In the genomic region with DNA sequence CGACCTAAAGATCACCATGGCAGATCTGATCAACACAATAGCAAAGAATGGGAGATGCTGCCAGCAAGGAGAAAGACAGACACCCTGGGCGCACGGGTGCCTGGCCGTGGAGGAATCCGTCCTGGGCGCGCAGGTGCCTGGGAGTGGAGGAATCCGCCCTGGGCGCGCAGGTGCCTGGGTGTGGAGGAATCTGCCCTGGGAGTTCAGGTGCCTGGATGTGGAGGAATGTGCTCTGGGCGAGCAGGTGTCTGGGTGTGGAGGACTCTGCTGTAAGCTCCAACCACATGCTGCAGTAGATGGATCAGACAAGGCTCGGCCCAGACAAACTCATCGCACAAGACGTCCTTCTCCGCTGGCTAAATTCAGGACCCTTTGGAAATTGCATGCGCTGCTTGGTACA, we compare ENCODE assay signal across 27 cellular contexts.
A peak's percentile ranks its signal among the peaks of the same experiment; 100 is the strongest.
DNase-seq lines count a peak whose midpoint lies in the region; ATAC-seq, FAIRE-seq and TF ChIP-seq lines count a peak whose summit lies in the region.
"Had no signal": no experiment of that assay in that cellular context is flagged by ENCODE, and none has a peak within 500 bp of the region (broad histone marks: within the 10 kb centered on the region; RNA-seq: fewer than 3 reads in every experiment).

No MANE protein-coding gene starts in this region.

- ATAC-seq in foreskin keratinocyte, result peak; percentile 73
- ATAC-seq in upper lobe of right lung, result peak; percentile 14
- no peak for ATAC-seq in HG03571 (IDR thresholded peaks at IDR 0.05; ENCODE audit: unreplicated experiment)
- ATAC-seq: GM12878 had no signal

- 88% methylated on average over 16 of the region's 16 CpGs for WGBS in esophagus muscularis mucosa
- whole genome bisulfite sequencing in small intestine, 3 donors, result 21 to 85% (median 40%) methylated on average over 16 of the region's 16 CpGs
- 92% methylated on average over 16 of the region's 16 CpGs for WGBS in prostate gland

- H3K36me3 ChIP-seq in esophagus muscularis mucosa (no peaks in the 10 kb centered on the region), small intestine (ENCODE audit: control insufficient read depth in 2 of 2, insufficient read depth in 2 of 2, low read length in 2 of 2) (no peaks in the 10 kb centered on the region), upper lobe of right lung (no peaks in the 10 kb centered on the region), prostate gland (no peaks in the 10 kb centered on the region)
- H3K36me3 ChIP-seq: BE2C, BLaER1 had no signal

- DNase-seq in esophagus muscularis mucosa (ENCODE audit: extremely low spot score), result peak; percentile 60
- DNase-seq in foreskin keratinocyte, result peak in 1 of 2 donors; percentile 24
- peak; percentile 89 for DNase-seq in small intestine
- no peak for DNase-seq in upper lobe of right lung
- DNase-seq in amniotic stem cell (lab: John Stamatoyannopoulos, UW), result no peak
- DNase-seq in prostate gland (ENCODE audit: low spot score), result no peak
- DNase-seq: 8988T; ACHN; BE2C; C1 segment of cervical spinal cord; CD4-positive, alpha-beta memory T cell; CD4-positive, CD25-positive, alpha-beta regulatory T cell; CD8-positive, alpha-beta memory T cell; COR-L47; DMS 273 treated with DMSO at 0.1 percent for 48 hours; DMS153; DMS53; DMS79; DND-41; EL; GDM1 had no signal

- no peak for TF ChIP-seq EP300 in esophagus muscularis mucosa (IDR thresholded peaks at IDR 0.05)

- FAIRE-seq in small intestine (lab: Jason Lieb, UNC), result no peak
- FAIRE-seq: A204.1, GM12878, GM12892, GM18507 had no signal

- no peaks in the 10 kb centered on the region for H3K9me3 ChIP-seq in esophagus muscularis mucosa
- no peaks in the 10 kb centered on the region for H3K9me3 ChIP-seq in small intestine (ENCODE audit: control insufficient read depth, low read depth)
- H3K9me3 ChIP-seq in upper lobe of right lung, result no peaks in the 10 kb centered on the region
- H3K9me3 ChIP-seq in prostate gland, result no peaks in the 10 kb centered on the region
- H3K9me3 ChIP-seq: BE2C had no signal

- no peaks in the 10 kb centered on the region for H3K27me3 ChIP-seq in esophagus muscularis mucosa
- no peaks in the 10 kb centered on the region for H3K27me3 ChIP-seq in foreskin keratinocyte
- no peaks in the 10 kb centered on the region for H3K27me3 ChIP-seq in small intestine (ENCODE audit: control insufficient read depth in 2 of 2, insufficient read depth in 2 of 2, low read length in 2 of 2)
- H3K27me3 ChIP-seq in upper lobe of right lung, result no peaks in the 10 kb centered on the region
- no peaks in the 10 kb centered on the region for H3K27me3 ChIP-seq in prostate gland (replicated peaks; ENCODE audit: insufficient read depth)
- H3K27me3 ChIP-seq: BE2C, BLaER1 had no signal

- H3K27ac ChIP-seq in esophagus muscularis mucosa (replicated peaks in 1 of 4) (no peak overlapping the region), foreskin keratinocyte (no peak overlapping the region), small intestine (ENCODE audit: low read depth in 1 of 2, low read length in 1 of 2) (no peak overlapping the region), upper lobe of right lung (no peak overlapping the region), prostate gland (no peak overlapping the region)
- H3K27ac ChIP-seq: BLaER1 had no signal

- intact Hi-C loops in esophagus muscularis mucosa (cut with DNase I), result no loop called here
- intact Hi-C loops in upper lobe of right lung (cut with DNase I), result no loop called here
- intact Hi-C loops in prostate gland (cut with DNase I), result no loop called here

- no peak for TF ChIP-seq CTCF in esophagus muscularis mucosa (IDR thresholded peaks at IDR 0.05)
- TF ChIP-seq CTCF in foreskin keratinocyte (conservative IDR thresholded peaks at IDR 0.05), result no peak
- no peak for TF ChIP-seq CTCF in upper lobe of right lung (IDR thresholded peaks at IDR 0.05)
- no peak for TF ChIP-seq CTCF in prostate gland (IDR thresholded peaks at IDR 0.05)

- H3K4me3 ChIP-seq in esophagus muscularis mucosa (no peak overlapping the region), small intestine (ENCODE audit: low read depth in 1 of 2, low read length in 2 of 2) (no peak overlapping the region), upper lobe of right lung (no peak overlapping the region), prostate gland (no peak overlapping the region)
- H3K4me3 ChIP-seq: BLaER1, GM12878 had no signal

- H3K4me1 ChIP-seq in esophagus muscularis mucosa, result no peaks in the 10 kb centered on the region
- H3K4me1 ChIP-seq in foreskin keratinocyte, result no peaks in the 10 kb centered on the region
- H3K4me1 ChIP-seq in small intestine (ENCODE audit: control insufficient read depth in 2 of 2, insufficient read depth in 1 of 2, low read depth in 1 of 2, low read length in 1 of 2), result peaks cover 2 to 4% of the 10 kb centered on the region in 2 donors
- H3K4me1 ChIP-seq in upper lobe of right lung, result no peaks in the 10 kb centered on the region
- no peaks in the 10 kb centered on the region for H3K4me1 ChIP-seq in prostate gland (replicated peaks)
- H3K4me1 ChIP-seq: BE2C, BLaER1 had no signal

- TF ChIP-seq POLR2A in esophagus muscularis mucosa (IDR thresholded peaks at IDR 0.05; ENCODE audit: low read depth), result no peak
- no peak for TF ChIP-seq POLR2A in prostate gland (IDR thresholded peaks at IDR 0.05)

Comparison
In these comparisons a context has a peak if more than half of its experiments do, and no peak if none do; other contexts are left out.
1. DNase-seq: peak in esophagus muscularis mucosa (single experiment) and small intestine (single experiment); none in upper lobe of right lung (single experiment), amniotic stem cell (single experiment) and prostate gland (single experiment).